11 cellular contexts compared by ENCODE assay signal in genomic region chr16:30797670-30798309, GRCh38.
A peak's percentile ranks its signal among the peaks of the same experiment; 100 is the strongest.
DNase-seq lines count a peak whose midpoint lies in the region; ATAC-seq and TF ChIP-seq lines count a peak whose summit lies in the region.
"Had no signal": no experiment of that assay in that cellular context is flagged by ENCODE, and none has a peak within 500 bp of the region (broad histone marks: within the 10 kb centered on the region; RNA-seq: fewer than 3 reads in every experiment).

No MANE protein-coding gene starts in this region.

- TF ChIP-seq RAD21 in Ishikawa (IDR thresholded peaks at IDR 0.05; ENCODE audit: low read depth), result peak; percentile 3; the same call in 1 of the 2 replicates

- H3K9me3 Mint-ChIP-seq in T-helper 2 cell treated with Interferon-gamma antibody and Interleukin-4, amounts not matched to agents 5 μg/mL and 100 μg/mL, for 36 hours, result no peaks in the 10 kb centered on the region
- H3K9me3 Mint-ChIP-seq: dendritic cell treated with granulocyte-macrophage colony-stimulating factor and Interleukin-4, amounts not matched to agents 40 ng/mL and 50 ng/mL, for 4 days had no signal

- no peaks in the 10 kb centered on the region for H3K79me2 ChIP-seq in DND-41 (ENCODE audit: insufficient read depth, low read length)

- no peaks in the 10 kb centered on the region for H3K36me3 ChIP-seq in DND-41 (ENCODE audit: insufficient read depth, low read length)

- H3K27me3 ChIP-seq in DND-41 (ENCODE audit: insufficient read depth, low read length, poor library complexity), result no peaks in the 10 kb centered on the region

- ATAC-seq in DND-41 (ENCODE audit: insufficient read depth, low read depth) (peak; percentile 66; the same call in 1 of the 3 replicates), GM21381 (IDR thresholded peaks at IDR 0.05; ENCODE audit: unreplicated experiment) (no peak), HG03432 (IDR thresholded peaks at IDR 0.05; ENCODE audit: unreplicated experiment) (no peak)

- TF ChIP-seq CTCF in DND-41 (IDR thresholded peaks at IDR 0.05; ENCODE audit: borderline replicate concordance, extremely low read depth, low read length, poor library complexity, severe bottlenecking), result peak; percentile 42
- peak; percentile 32 for TF ChIP-seq CTCF in choroid plexus epithelial cell (conservative IDR thresholded peaks at IDR 0.05; ENCODE audit: low read depth, low read length)

- H3K4me1 ChIP-seq in DND-41 (ENCODE audit: insufficient read depth, low read length), result no peaks in the 10 kb centered on the region

- H3K27ac ChIP-seq in DND-41 (ENCODE audit: low read length), result no peak overlapping the region
- H3K27ac ChIP-seq: C4-2B had no signal

- no peak overlapping the region for H3K4me3 ChIP-seq in DND-41 (ENCODE audit: low read depth in 1 of 2, low read length in 2 of 2)
- H3K4me3 ChIP-seq in choroid plexus epithelial cell (ENCODE audit: low read depth, low read length), result no peak overlapping the region

- H3K9me3 ChIP-seq in DND-41 (ENCODE audit: insufficient read depth, low read length, severe bottlenecking), result no peaks in the 10 kb centered on the region

- H3K9ac ChIP-seq in DND-41 (ENCODE audit: low read depth, low read length), result no peak overlapping the region

- H3K27me3 Mint-ChIP-seq in T-helper 2 cell treated with Interferon-gamma antibody and Interleukin-4, amounts not matched to agents 5 μg/mL and 100 μg/mL, for 36 hours (ENCODE audit: low read depth), result no peaks in the 10 kb centered on the region

- DNase-seq in DND-41 (no peak), choroid plexus epithelial cell (ENCODE audit: low read depth) (peak; percentile 21)
- DNase-seq in T-helper 2 cell treated with Interferon-gamma antibody and Interleukin-4, amounts not matched to agents 5 μg/mL and 100 μg/mL, for 36 hours (ENCODE audit: low spot score), result no peak
- DNase-seq: NCI-H187, nucleus accumbens, T-helper 9 cell had no signal

- H3K4me3 Mint-ChIP-seq in T-helper 2 cell treated with Interferon-gamma antibody and Interleukin-4, amounts not matched to agents 5 μg/mL and 100 μg/mL, for 36 hours, result no peak overlapping the region
- H3K4me3 Mint-ChIP-seq: dendritic cell treated with granulocyte-macrophage colony-stimulating factor and Interleukin-4, amounts not matched to agents 40 ng/mL and 50 ng/mL, for 4 days had no signal

- H4K20me1 ChIP-seq in DND-41 (ENCODE audit: insufficient read depth, low read length), result no peaks in the 10 kb centered on the region

- TF ChIP-seq EP300 in Ishikawa (IDR thresholded peaks at IDR 0.05; ENCODE audit: borderline replicate concordance), result no peak

- peaks cover 2% of the 10 kb centered on the region for H3K4me1 Mint-ChIP-seq in T-helper 2 cell treated with Interferon-gamma antibody and Interleukin-4, amounts not matched to agents 5 μg/mL and 100 μg/mL, for 36 hours (ENCODE audit: low read depth)

- H3K36me3 Mint-ChIP-seq in T-helper 2 cell treated with Interferon-gamma antibody and Interleukin-4, amounts not matched to agents 5 μg/mL and 100 μg/mL, for 36 hours (ENCODE audit: low read depth), result no peaks in the 10 kb centered on the region

- no peak overlapping the region for H2AFZ ChIP-seq in DND-41 (ENCODE audit: low read depth, low read length)

- no peak overlapping the region for H3K27ac Mint-ChIP-seq in T-helper 2 cell treated with Interferon-gamma antibody and Interleukin-4, amounts not matched to agents 5 μg/mL and 100 μg/mL, for 36 hours
- H3K27ac Mint-ChIP-seq: dendritic cell treated with granulocyte-macrophage colony-stimulating factor and Interleukin-4, amounts not matched to agents 40 ng/mL and 50 ng/mL, for 4 days had no signal

- H3K4me2 ChIP-seq in DND-41 (ENCODE audit: insufficient read depth, low read length), result no peak overlapping the region

TF ChIP-seq in Ishikawa, 13 proteins besides CTCF, POLR2A, EP300 and RAD21:
- TF ChIP-seq TCF12 (IDR thresholded peaks at IDR 0.05; ENCODE audit: low read depth) (no peak), REST (IDR thresholded peaks at IDR 0.05; ENCODE audit: low read depth) (no peak), NFIC (IDR thresholded peaks at IDR 0.05) (no peak), TAF1 (IDR thresholded peaks at IDR 0.05; ENCODE audit: low read depth) (no peak), YY1 (IDR thresholded peaks at IDR 0.05; ENCODE audit: low read depth) (no peak), TEAD4 (IDR thresholded peaks at IDR 0.05) (no peak), CREB1 (IDR thresholded peaks at IDR 0.05; ENCODE audit: low read depth) (no peak), CEBPB (IDR thresholded peaks at IDR 0.05) (no peak), MAX (IDR thresholded peaks at IDR 0.05) (no peak), ZBTB7A (IDR thresholded peaks at IDR 0.05; ENCODE audit: low read depth) (no peak), EGR1 (IDR thresholded peaks at IDR 0.05) (no peak)
TF ChIP-seq in Ishikawa: peak in this region for 0.
